In the genomic region with DNA sequence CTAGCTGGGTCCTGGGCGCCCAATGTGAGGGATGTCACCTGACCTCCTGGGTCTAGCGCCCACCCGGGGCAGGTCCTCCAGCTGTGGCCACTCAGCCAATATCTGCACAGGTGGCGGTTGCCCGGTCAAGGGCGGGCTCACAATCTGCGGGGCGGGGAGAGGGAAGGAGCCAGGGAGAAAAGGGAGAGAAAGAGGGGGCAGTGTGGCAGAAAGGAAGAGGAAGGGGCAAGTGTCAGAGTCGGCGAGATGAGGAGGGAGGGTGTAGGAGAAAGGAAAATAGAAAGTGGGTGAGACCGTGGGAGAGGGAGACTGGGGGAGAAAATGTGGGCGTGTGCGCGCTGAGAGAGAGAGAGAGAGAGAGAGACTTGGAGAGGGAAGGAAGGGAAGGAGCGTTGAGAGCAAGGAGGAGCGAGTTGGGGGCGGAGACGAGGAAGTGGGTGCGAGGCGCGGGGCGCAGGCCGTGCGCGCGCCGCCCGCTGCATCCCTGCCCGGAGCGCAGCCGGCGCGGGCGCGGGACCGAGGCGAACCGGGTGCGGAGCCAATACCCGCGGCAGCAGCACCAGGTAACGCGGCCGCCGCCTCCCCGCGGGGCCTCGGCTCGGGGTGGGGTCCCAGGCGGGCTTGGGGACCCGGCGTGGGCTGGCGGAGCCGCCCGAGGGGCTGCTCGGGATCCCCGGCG, we compare ENCODE assay signal across 8 cellular contexts. TPM values are rescaled to one million over a fixed set of nuclear protein-coding genes. Genes with fewer than 3 reads are reported as not detected.
A peak's percentile ranks its signal among the peaks of the same experiment; 100 is the strongest.
DNase-seq lines count a peak whose midpoint lies in the region; ATAC-seq lines count a peak whose summit lies in the region.

A gene with protein sequence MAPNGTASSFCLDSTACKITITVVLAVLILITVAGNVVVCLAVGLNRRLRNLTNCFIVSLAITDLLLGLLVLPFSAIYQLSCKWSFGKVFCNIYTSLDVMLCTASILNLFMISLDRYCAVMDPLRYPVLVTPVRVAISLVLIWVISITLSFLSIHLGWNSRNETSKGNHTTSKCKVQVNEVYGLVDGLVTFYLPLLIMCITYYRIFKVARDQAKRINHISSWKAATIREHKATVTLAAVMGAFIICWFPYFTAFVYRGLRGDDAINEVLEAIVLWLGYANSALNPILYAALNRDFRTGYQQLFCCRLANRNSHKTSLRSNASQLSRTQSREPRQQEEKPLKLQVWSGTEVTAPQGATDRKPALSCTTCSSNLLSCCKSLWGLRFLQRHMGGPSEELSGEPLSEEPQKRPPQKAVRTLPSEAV (plus strand): TSS at position 479 of the 679 bp plus-strand sequence. CDS start 25,163 bp downstream, outside the sequence.

- H3K4me1 Mint-ChIP-seq in activated naive CD8-positive, alpha-beta T cell treated with anti-CD3 and anti-CD28 coated beads, Interleukin-2, amount 10 ng/mL, durations not matched to agents 7 days and 5 days: peaks cover 72% of the 10 kb centered on the region

- ATAC-seq in activated naive CD8-positive, alpha-beta T cell treated with anti-CD3 and anti-CD28 coated beads, Interleukin-2, amount 10 ng/mL, durations not matched to agents 7 days and 5 days (ENCODE audit: low read depth): peak; percentile 49

- POLR2A ChIA-PET in activated naive CD8-positive, alpha-beta T cell treated with anti-CD3 and anti-CD28 coated beads, Interleukin-2, amount 10 ng/mL, durations not matched to agents 7 days and 5 days (lab: Charles Lee): interaction anchor here (0.8 kb wide), 1 partner anchor 124 kb away, joined by 3 read pairs; no protein-coding TSS in a partner anchor

- DNase-seq in GDM1 (lab: John Stamatoyannopoulos, UW) (peak; percentile 75), RPMI7951 (ENCODE audit: low read depth) (peak; percentile 69), iPS-NIHi7 (ENCODE audit: extremely low spot score) (peak; percentile 63), HK-2 (ENCODE audit: unreplicated experiment) (no peak), NCI-H526 treated with DMSO at 0.1 percent for 48 hours (lab: John Stamatoyannopoulos, UW) (no peak), H4 (ENCODE audit: low spot score) (no peak)
- DNase-seq in activated naive CD8-positive, alpha-beta T cell treated with anti-CD3 and anti-CD28 coated beads, Interleukin-2, amount 10 ng/mL, durations not matched to agents 7 days and 5 days: peak; percentile 75
- DNase-seq in stimulated activated CD4-positive, alpha-beta T cell treated with anti-CD3 and anti-CD28 coated beads, Interleukin-12 subunit alpha, Interleukin-12 subunit beta, amount 100 ng/mL, for 4 hours: peak; percentile 54

- peaks cover 1% of the 10 kb centered on the region for H3K9me3 Mint-ChIP-seq in activated naive CD8-positive, alpha-beta T cell treated with anti-CD3 and anti-CD28 coated beads, Interleukin-2, amount 10 ng/mL, durations not matched to agents 7 days and 5 days

- H3K27me3 Mint-ChIP-seq in activated naive CD8-positive, alpha-beta T cell treated with anti-CD3 and anti-CD28 coated beads, Interleukin-2, amount 10 ng/mL, durations not matched to agents 7 days and 5 days: no peaks in the 10 kb centered on the region

- peak within 1 kb of the TSS; percentile 95 for H3K27ac Mint-ChIP-seq in activated naive CD8-positive, alpha-beta T cell treated with anti-CD3 and anti-CD28 coated beads, Interleukin-2, amount 10 ng/mL, durations not matched to agents 7 days and 5 days

- peak within 1 kb of the TSS; percentile 100 for H3K4me3 Mint-ChIP-seq in activated naive CD8-positive, alpha-beta T cell treated with anti-CD3 and anti-CD28 coated beads, Interleukin-2, amount 10 ng/mL, durations not matched to agents 7 days and 5 days

- peaks cover 27% of the 10 kb centered on the region for H3K36me3 Mint-ChIP-seq in activated naive CD8-positive, alpha-beta T cell treated with anti-CD3 and anti-CD28 coated beads, Interleukin-2, amount 10 ng/mL, durations not matched to agents 7 days and 5 days

RNA-seq across cellular contexts. Expression of the gene that starts here (rescaled TPM):
- 4.4 and 5.3 TPM in 2 replicates for total RNA-seq in RPMI7951 (2014; rRNA removed; shearing (Covaris generic))
- 10 to 100 TPM; 26.8 to 29.0 TPM for total RNA-seq in activated naive CD8-positive, alpha-beta T cell treated with anti-CD3 and anti-CD28 coated beads, Interleukin-2, amount 10 ng/mL, durations not matched to agents 7 days and 5 days
- total RNA-seq in H4 (2014; rRNA removed; shearing (Covaris generic)): 0.18 and 0.54 TPM in 2 replicates

Comparison
In these comparisons a context has a peak if more than half of its experiments do, and no peak if none do; other contexts are left out.
1. DNase-seq: peak in GDM1 (single experiment), RPMI7951 (single experiment), activated naive CD8-positive, alpha-beta T cell treated with anti-CD3 and anti-CD28 coated beads, Interleukin-2, amount 10 ng/mL, durations not matched to agents 7 days and 5 days (single experiment), iPS-NIHi7 (single experiment) and stimulated activated CD4-positive, alpha-beta T cell treated with anti-CD3 and anti-CD28 coated beads, Interleukin-12 subunit alpha, Interleukin-12 subunit beta, amount 100 ng/mL, for 4 hours (single experiment); none in HK-2 (single experiment), NCI-H526 treated with DMSO at 0.1 percent for 48 hours (single experiment) and H4 (single experiment).